ENCODE assay signal across 18 cellular contexts in genomic region chr19:17124025-17124424, GRCh38. TPM values are rescaled to one million over a fixed set of nuclear protein-coding genes. Genes with fewer than 3 reads are reported as not detected.
DNase-seq lines count a peak whose midpoint lies in the region; ATAC-seq, FAIRE-seq and TF ChIP-seq lines count a peak whose summit lies in the region.
"Had no signal": no experiment of that assay in that cellular context is flagged by ENCODE, and none has a peak within 500 bp of the region (broad histone marks: within the 10 kb centered on the region; RNA-seq: fewer than 3 reads in every experiment).

No MANE protein-coding gene starts in this region.

- H3K9me1 ChIP-seq in K562 (ENCODE audit: control insufficient read depth, insufficient read depth, low read length) = peaks cover 4% of the 10 kb centered on the region

- peaks cover 6% of the 10 kb centered on the region; the same call in 1 of the 2 replicates for H3K79me2 ChIP-seq in OCI-LY7 (ENCODE audit: insufficient read depth, low read depth, low read length)
- H3K79me2 ChIP-seq in K562 (ENCODE audit: control insufficient read depth, insufficient read depth, low read length) = no peaks in the 10 kb centered on the region

- no peak for TF ChIP-seq POLR2A in K562 (conservative IDR thresholded peaks at IDR 0.05)

- H3K27ac ChIP-seq in OCI-LY7 (ENCODE audit: low read depth, low read length, poor library complexity, severe bottlenecking) (peak overlapping the region; percentile 90), K562 (ENCODE audit: extremely low read depth, low read depth, low read length) (no peak overlapping the region)
- H3K27ac ChIP-seq: VCaP had no signal

- no peaks in the 10 kb centered on the region for H3K9me3 Mint-ChIP-seq in T-helper 2 cell treated with Interferon-gamma antibody and Interleukin-4, amounts not matched to agents 5 μg/mL and 100 μg/mL, for 36 hours
- H3K9me3 Mint-ChIP-seq in stimulated activated effector memory CD8-positive, alpha-beta T cell treated with anti-CD3 and anti-CD28 coated beads, Interleukin-12 subunit alpha, Interleukin-12 subunit beta, amount 100 ng/mL, for 72 hours = no peaks in the 10 kb centered on the region
- H3K9me3 Mint-ChIP-seq: nephron had no signal

- no peak overlapping the region for H3K4me3 ChIP-seq in OCI-LY7 (ENCODE audit: low read depth, low read length, poor library complexity, severe bottlenecking)
- H3K4me3 ChIP-seq in K562 = no peak overlapping the region
- H3K4me3 ChIP-seq: suprapubic skin had no signal

- POLR2A ChIA-PET in OCI-LY7 (lab: Charles Lee) = no interaction called here
- POLR2A ChIA-PET in K562 (lab: Yijun Ruan, JAX) = no interaction called here

- no peak for FAIRE-seq in K562 (lab: Jason Lieb, UNC)
- FAIRE-seq: endothelial cell of umbilical vein, frontal cortex, H54 had no signal

- H3K36me3 Mint-ChIP-seq in T-helper 2 cell treated with Interferon-gamma antibody and Interleukin-4, amounts not matched to agents 5 μg/mL and 100 μg/mL, for 36 hours (ENCODE audit: low read depth) = peaks cover 30% of the 10 kb centered on the region
- H3K36me3 Mint-ChIP-seq in stimulated activated effector memory CD8-positive, alpha-beta T cell treated with anti-CD3 and anti-CD28 coated beads, Interleukin-12 subunit alpha, Interleukin-12 subunit beta, amount 100 ng/mL, for 72 hours = peaks cover 51% of the 10 kb centered on the region

- no peak for TF ChIP-seq EP300 in K562 (IDR thresholded peaks at IDR 0.05; ENCODE audit: low read length)

- no peaks in the 10 kb centered on the region for H3K27me3 ChIP-seq in K562 (ENCODE audit: control insufficient read depth in 2 of 2, insufficient read depth in 2 of 2, low read length in 2 of 2)
- H3K27me3 ChIP-seq: suprapubic skin had no signal

- no peaks in the 10 kb centered on the region for H3K9me2 ChIP-seq in OCI-LY7 (ENCODE audit: insufficient read depth, low read length)
- H3K9me2 ChIP-seq: SK-N-SH had no signal

- no peak for DNase-seq in T-helper 2 cell treated with Interferon-gamma antibody and Interleukin-4, amounts not matched to agents 5 μg/mL and 100 μg/mL, for 36 hours (ENCODE audit: low spot score)
- no peak for DNase-seq in T-helper 2 cell
- no peak for DNase-seq in OCI-LY7 (ENCODE audit: low spot score)
- DNase-seq in K562 (ENCODE audit: extremely low read depth in 1 of 4, low spot score in 3 of 4) = no peak
- DNase-seq in stimulated activated effector memory CD8-positive, alpha-beta T cell treated with anti-CD3 and anti-CD28 coated beads, Interleukin-12 subunit alpha, Interleukin-12 subunit beta, amount 100 ng/mL, for 72 hours (ENCODE audit: low spot score in 2 of 2) = no peak
- no peak for DNase-seq in NCI-H1930 (lab: John Stamatoyannopoulos, UW)
- DNase-seq in NCI-H1105 (lab: John Stamatoyannopoulos, UW) = no peak
- DNase-seq in cardiac septum (ENCODE audit: low spot score) = no peak
- DNase-seq: 8988T, NCI-H2029 treated with DMSO at 0.1 percent for 48 hours, NCI-H510A treated with DMSO at 0.1 percent for 48 hours, SK-N-SH had no signal

- CTCF ChIA-PET in OCI-LY7 (lab: Charles Lee; ENCODE audit: unreplicated experiment) (no interaction called here), K562 (lab: Yijun Ruan, JAX; ENCODE audit: low intra/inter-chr PET ratio) (no interaction called here)

- peaks cover 42% of the 10 kb centered on the region for H3K36me3 ChIP-seq in OCI-LY7 (ENCODE audit: insufficient read depth, low read length)
- H3K36me3 ChIP-seq in K562 (ENCODE audit: control insufficient read depth, insufficient read depth, low read length) = peaks cover 2% of the 10 kb centered on the region; the same call in 1 of the 3 replicates

- H3K4me1 ChIP-seq in OCI-LY7 (ENCODE audit: insufficient read depth, low read length, poor library complexity, severe bottlenecking) (peaks cover 47% of the 10 kb centered on the region), K562 (replicated peaks in 1 of 2; ENCODE audit: control insufficient read depth in 2 of 2, insufficient read depth in 2 of 2, low read length in 2 of 2) (peaks cover 0 to 8% of the 10 kb centered on the region in 2 experiments; a peak in 2 of 5 replicates)

- no peaks in the 10 kb centered on the region for H3K27me3 Mint-ChIP-seq in T-helper 2 cell treated with Interferon-gamma antibody and Interleukin-4, amounts not matched to agents 5 μg/mL and 100 μg/mL, for 36 hours (ENCODE audit: low read depth)

- H3K27ac Mint-ChIP-seq in T-helper 2 cell treated with Interferon-gamma antibody and Interleukin-4, amounts not matched to agents 5 μg/mL and 100 μg/mL, for 36 hours = peak overlapping the region; percentile 98
- peak overlapping the region; percentile 98 for H3K27ac Mint-ChIP-seq in stimulated activated effector memory CD8-positive, alpha-beta T cell treated with anti-CD3 and anti-CD28 coated beads, Interleukin-12 subunit alpha, Interleukin-12 subunit beta, amount 100 ng/mL, for 72 hours
- H3K27ac Mint-ChIP-seq: nephron had no signal

- no peak overlapping the region for H2AFZ ChIP-seq in OCI-LY7 (ENCODE audit: low read length)
- H2AFZ ChIP-seq in K562 (ENCODE audit: low read depth, low read length) = no peak overlapping the region

- in situ Hi-C loops in K562 (cut with MboI) = no loop called here

- no peak for TF ChIP-seq RAD21 in K562 (CRISPR knock-in tag; conservative IDR thresholded peaks at IDR 0.05 in 1 of 2, IDR thresholded peaks at IDR 0.05 in 1 of 2)

- H3K4me2 ChIP-seq in OCI-LY7 (ENCODE audit: low read length) = no peak overlapping the region
- H3K4me2 ChIP-seq in K562 (ENCODE audit: insufficient read depth, low read length) = no peak overlapping the region
- H3K4me2 ChIP-seq: SK-N-SH had no signal

- H4K20me1 ChIP-seq in OCI-LY7 (ENCODE audit: insufficient read depth, low read length) = no peaks in the 10 kb centered on the region
- peaks cover 3% of the 10 kb centered on the region; the same call in 1 of the 2 replicates for H4K20me1 ChIP-seq in K562 (replicated peaks; ENCODE audit: control insufficient read depth, insufficient read depth, low read length)

- H3K4me3 Mint-ChIP-seq in T-helper 2 cell treated with Interferon-gamma antibody and Interleukin-4, amounts not matched to agents 5 μg/mL and 100 μg/mL, for 36 hours = peak overlapping the region; percentile 82
- peak overlapping the region; percentile 90 for H3K4me3 Mint-ChIP-seq in stimulated activated effector memory CD8-positive, alpha-beta T cell treated with anti-CD3 and anti-CD28 coated beads, Interleukin-12 subunit alpha, Interleukin-12 subunit beta, amount 100 ng/mL, for 72 hours
- H3K4me3 Mint-ChIP-seq: nephron had no signal

- BruUV-seq in OCI-LY7 (replicated peaks; lab: Mats Ljungman, UMichigan) (no TSS peak), K562 (replicated peaks; lab: Mats Ljungman, UMichigan) (no TSS peak)

- peaks cover 40% of the 10 kb centered on the region for H3K4me1 Mint-ChIP-seq in T-helper 2 cell treated with Interferon-gamma antibody and Interleukin-4, amounts not matched to agents 5 μg/mL and 100 μg/mL, for 36 hours (ENCODE audit: low read depth)
- H3K4me1 Mint-ChIP-seq in stimulated activated effector memory CD8-positive, alpha-beta T cell treated with anti-CD3 and anti-CD28 coated beads, Interleukin-12 subunit alpha, Interleukin-12 subunit beta, amount 100 ng/mL, for 72 hours = peaks cover 86% of the 10 kb centered on the region

- TF ChIP-seq CTCF in OCI-LY7 (conservative IDR thresholded peaks at IDR 0.05; ENCODE audit: low read length) (no peak), K562 (IDR thresholded peaks at IDR 0.05 in 2 of 3, conservative IDR thresholded peaks at IDR 0.05 in 1 of 3; ENCODE audit: insufficient read depth in 2 of 3, low read depth in 1 of 3, low read length in 3 of 3) (no peak)

- WGBS in K562 (ENCODE audit: insufficient coverage, low coverage, missing lambda C conversion rate) = 90% methylated on average over 1 of the region's 1 CpG

- intact Hi-C loops in OCI-LY7 (cut with micrococcal nuclease; ENCODE audit: unreplicated experiment) (no loop called here), K562 (cut with micrococcal nuclease) (no loop called here), cardiac septum (cut with DNase I) (no loop called here)

- H3K9ac ChIP-seq in K562 (ENCODE audit: insufficient read depth in 1 of 2, low read depth in 2 of 2, low read length in 2 of 2) = no peak overlapping the region
- H3K9ac ChIP-seq: SK-N-SH had no signal

- no peak for ATAC-seq in K562
- no peak for ATAC-seq in stimulated activated effector memory CD8-positive, alpha-beta T cell treated with anti-CD3 and anti-CD28 coated beads, Interleukin-12 subunit alpha, Interleukin-12 subunit beta, amount 100 ng/mL, for 72 hours

- H3K9me3 ChIP-seq in OCI-LY7 (ENCODE audit: low read length) (no peaks in the 10 kb centered on the region), K562 (replicated peaks; ENCODE audit: control insufficient read depth, insufficient read depth, low read depth, low read length) (no peaks in the 10 kb centered on the region)
- H3K9me3 ChIP-seq: SK-N-SH, suprapubic skin had no signal

RNA-seq across cellular contexts. Expression of gene MYO9B, which starts 48.4 kb away (rescaled TPM):
- 74.7 and 84.9 TPM in 2 replicates for total RNA-seq in OCI-LY7 (2014; rRNA removed; shearing (Covaris generic))
- total RNA-seq in OCI-LY7 (2022) = 144 and 150 TPM in 2 replicates
- total RNA-seq in K562 (2011; cell fraction: chromatin; rRNA removed; ENCODE audit: low replicate concordance) = 236 and 527 TPM in 2 replicates
- total RNA-seq in K562 (2011; cell fraction: nucleolus; rRNA removed) = 224 and 226 TPM in 2 replicates
- 197 and 205 TPM in 2 replicates for total RNA-seq in K562 (2011; cell fraction: nucleoplasm; rRNA removed)
- total RNA-seq in K562 (2014; rRNA removed) = 31.7 and 48.0 TPM in 2 replicates
- total RNA-seq in K562 (2014; rRNA removed; fragmentation: Illumina TruSeq; extraction: Trizol) = 17.5 and 18.5 TPM in 2 replicates
- total RNA-seq in K562 (2015; rRNA removed; fragmentation: Illumina TruSeq; extraction: Trizol) = 23.0 and 23.5 TPM in 2 replicates
- 66.5 and 77.6 TPM in 2 replicates for total RNA-seq in K562 (2021)
- 18.7 and 38.8 TPM in 2 replicates for polyA plus RNA-seq in K562 (2011; rRNA removed)
- 18.1 and 19.7 TPM in 2 replicates for polyA plus RNA-seq in K562 (2011; cell fraction: cytosol; rRNA removed)
- polyA plus RNA-seq in K562 (2011; cell fraction: nucleus; rRNA removed) = 257 and 300 TPM in 2 replicates
- 42.8 and 67.6 TPM in 2 replicates for polyA plus RNA-seq in K562 (2012)
- 33.1 and 34.3 TPM in 2 replicates for polyA plus RNA-seq in K562 (2014; fragmentation: Illumina TruSeq; extraction: Trizol)
- 1 to 10 TPM; 2.4 to 3.0 TPM for polyA plus RNA-seq in K562 (2014; fragmentation: Nextera tagmentation; extraction: Ambion mirVana)
- 36.3 and 41.4 TPM in 2 replicates for polyA plus RNA-seq in K562 (2014; rRNA removed)
- polyA minus RNA-seq in K562 (2011; rRNA and poly(A)+ RNA removed) = 30.7 and 36.0 TPM in 2 replicates
- 38.7 and 60.5 TPM in 2 replicates for polyA minus RNA-seq in K562 (2011; cell fraction: cytosol; rRNA and poly(A)+ RNA removed)
- polyA minus RNA-seq in K562 (2011; cell fraction: nucleus; rRNA and poly(A)+ RNA removed) = 78.2 and 87.4 TPM in 2 replicates
- 35.6 TPM for total RNA-seq in cardiac septum

RNA-seq across cellular contexts. Expression of gene HAUS8, which starts 48.8 kb away (rescaled TPM):
- total RNA-seq in OCI-LY7 (2014; rRNA removed; shearing (Covaris generic)) = 47.3 and 50.7 TPM in 2 replicates
- total RNA-seq in OCI-LY7 (2022) (74.1 and 107 TPM in 2 replicates), K562 (2014; rRNA removed) (23.3 and 28.2 TPM in 2 replicates), K562 (2014; rRNA removed; fragmentation: Illumina TruSeq; extraction: Trizol) (20.5 and 22.1 TPM in 2 replicates), K562 (2015; rRNA removed; fragmentation: Illumina TruSeq; extraction: Trizol) (22.6 and 22.8 TPM in 2 replicates), K562 (2021) (44.8 and 49.9 TPM in 2 replicates), cardiac septum (2.6 TPM)
- total RNA-seq in K562 (2011; cell fraction: chromatin; rRNA removed; ENCODE audit: low replicate concordance) = 66.7 and 93.9 TPM in 2 replicates
- 51.6 and 54.4 TPM in 2 replicates for total RNA-seq in K562 (2011; cell fraction: nucleolus; rRNA removed)
- total RNA-seq in K562 (2011; cell fraction: nucleoplasm; rRNA removed) = 56.7 and 58.4 TPM in 2 replicates
- polyA plus RNA-seq in K562 (2011; rRNA removed) (36.0 and 37.0 TPM in 2 replicates), K562 (2014; fragmentation: Illumina TruSeq; extraction: Trizol) (34.9 and 38.9 TPM in 2 replicates), K562 (2014; fragmentation: Nextera tagmentation; extraction: Ambion mirVana) (10 to 100 TPM; 34.5 to 53.2 TPM), K562 (2014; rRNA removed) (39.6 and 45.1 TPM in 2 replicates)
- 21.9 and 29.0 TPM in 2 replicates for polyA plus RNA-seq in K562 (2011; cell fraction: cytosol; rRNA removed)
- 44.9 and 51.5 TPM in 2 replicates for polyA plus RNA-seq in K562 (2011; cell fraction: nucleus; rRNA removed)
- 22.9 and 35.2 TPM in 2 replicates for polyA plus RNA-seq in K562 (2012)
- 20.4 and 22.9 TPM in 2 replicates for polyA minus RNA-seq in K562 (2011; rRNA and poly(A)+ RNA removed)
- 18.8 and 19.5 TPM in 2 replicates for polyA minus RNA-seq in K562 (2011; cell fraction: cytosol; rRNA and poly(A)+ RNA removed)
- 14.0 and 19.4 TPM in 2 replicates for polyA minus RNA-seq in K562 (2011; cell fraction: nucleus; rRNA and poly(A)+ RNA removed)
